11 cellular contexts compared by ENCODE assay signal in genomic region chr7:116671111-116671510, GRCh38. TPM values are rescaled to one million over a fixed set of nuclear protein-coding genes. Genes with fewer than 3 reads are reported as not detected.
A peak's percentile ranks its signal among the peaks of the same experiment; 100 is the strongest.
DNase-seq lines count a peak whose midpoint lies in the region; ATAC-seq, FAIRE-seq and TF ChIP-seq lines count a peak whose summit lies in the region.
"Had no signal": no experiment of that assay in that cellular context is flagged by ENCODE, and none has a peak within 500 bp of the region (broad histone marks: within the 10 kb centered on the region; RNA-seq: fewer than 3 reads in every experiment).

No MANE protein-coding gene starts in this region.

- intact Hi-C loops in sigmoid colon (cut with DNase I) = loop anchor here (2.0 to 10.0 kb wide), 2 partner anchors 140 to 416 kb away; no protein-coding TSS in a partner anchor

- FAIRE-seq in GM12892 (lab: Jason Lieb, UNC) = no peak
- FAIRE-seq: frontal cortex had no signal

- no peak for TF ChIP-seq EP300 in sigmoid colon (IDR thresholded peaks at IDR 0.05)

- TF ChIP-seq POLR2A in sigmoid colon (IDR thresholded peaks at IDR 0.05) (no peak), GM12892 (IDR thresholded peaks at IDR 0.05; ENCODE audit: low read depth, low read length) (no peak)

- H3K27ac Mint-ChIP-seq in WTC11 = no peak overlapping the region
- H3K27ac Mint-ChIP-seq in glutamatergic neuron (ENCODE audit: unreplicated experiment) = no peak overlapping the region
- H3K27ac Mint-ChIP-seq: activated naive CD4-positive, alpha-beta T cell treated with anti-CD3 and anti-CD28 coated beads, Interleukin-2, amount 50 U/mL, for 24 hours had no signal

- WGBS in sigmoid colon, 2 donors = 55 to 81% methylated on average over 7 of the region's 7 CpGs

- H3K4me1 ChIP-seq in sigmoid colon = peaks cover 0 to 26% (median 10%) of the 10 kb centered on the region in 4 donors
- H3K4me1 ChIP-seq in effector memory CD4-positive, alpha-beta T cell (ENCODE audit: control insufficient read depth, insufficient read depth, low read length, poor library complexity, severe bottlenecking) = no peaks in the 10 kb centered on the region

- H3K4me1 Mint-ChIP-seq in WTC11 = peaks cover 28% of the 10 kb centered on the region
- H3K4me1 Mint-ChIP-seq in glutamatergic neuron (ENCODE audit: low read depth, unreplicated experiment) = peaks cover 4% of the 10 kb centered on the region

- POLR2A ChIA-PET in WTC11 (lab: Charles Lee) = no interaction called here

- H3K27me3 Mint-ChIP-seq in WTC11 (ENCODE audit: low read depth) (peaks cover 26% of the 10 kb centered on the region), glutamatergic neuron (ENCODE audit: unreplicated experiment) (peaks cover 7% of the 10 kb centered on the region)

- ATAC-seq in WTC11 (no peak), GM18861 (IDR thresholded peaks at IDR 0.05; ENCODE audit: unreplicated experiment) (no peak)

- DNase-seq in HFF-Myc (ENCODE audit: extremely low read depth, low read depth) = no peak
- no peak for DNase-seq in WTC11 (ENCODE audit: low spot score)
- DNase-seq in glutamatergic neuron = no peak
- no peak for DNase-seq in sigmoid colon
- no peak for DNase-seq in effector memory CD4-positive, alpha-beta T cell
- no peak for DNase-seq in activated effector memory CD4-positive, alpha-beta T cell treated with anti-CD3 and anti-CD28 coated beads, Interleukin-2, amount 50 U/mL, for 16 hours
- no peak for DNase-seq in GM12892 (ENCODE audit: insufficient read length)
- DNase-seq: T1000 had no signal

- H3K4me3 ChIP-seq in HFF-Myc (replicated peaks; ENCODE audit: low read depth, low read length) = peak overlapping the region; percentile 68; the same call in 1 of the 2 replicates
- H3K4me3 ChIP-seq in sigmoid colon = peak overlapping the region in 1 of 4 donors; percentile 67
- H3K4me3 ChIP-seq in effector memory CD4-positive, alpha-beta T cell (ENCODE audit: insufficient read depth, low read depth, low read length, poor library complexity, severe bottlenecking) = no peak overlapping the region

- no peak for TF ChIP-seq CTCF in HFF-Myc (IDR thresholded peaks at IDR 0.05; ENCODE audit: low read depth, low read length, missing control alignments)
- TF ChIP-seq CTCF in WTC11 (IDR thresholded peaks at IDR 0.05) = no peak
- TF ChIP-seq CTCF in glutamatergic neuron (IDR thresholded peaks at IDR 0.05; ENCODE audit: partially characterized antibody, unreplicated experiment) = no peak
- TF ChIP-seq CTCF in sigmoid colon (IDR thresholded peaks at IDR 0.05) = no peak

- H3K27ac ChIP-seq in sigmoid colon = peak overlapping the region in 3 of 4 donors; percentile 80 to 83 (median 83)
- no peak overlapping the region for H3K27ac ChIP-seq in effector memory CD4-positive, alpha-beta T cell (ENCODE audit: insufficient read depth, low read length, poor library complexity, severe bottlenecking)

- H3K4me3 Mint-ChIP-seq in WTC11 (peak overlapping the region; percentile 79), glutamatergic neuron (ENCODE audit: unreplicated experiment) (peak overlapping the region; percentile 82)

- H3K36me3 Mint-ChIP-seq in WTC11 (no peaks in the 10 kb centered on the region), glutamatergic neuron (ENCODE audit: unreplicated experiment) (no peaks in the 10 kb centered on the region)
- H3K36me3 Mint-ChIP-seq: activated naive CD4-positive, alpha-beta T cell treated with anti-CD3 and anti-CD28 coated beads, Interleukin-2, amount 50 U/mL, for 24 hours had no signal

- H3K36me3 ChIP-seq in sigmoid colon = no peaks in the 10 kb centered on the region
- H3K36me3 ChIP-seq in effector memory CD4-positive, alpha-beta T cell (ENCODE audit: control insufficient read depth, insufficient read depth, low read length) = no peaks in the 10 kb centered on the region

- no peaks in the 10 kb centered on the region for H3K27me3 ChIP-seq in sigmoid colon
- H3K27me3 ChIP-seq in effector memory CD4-positive, alpha-beta T cell (replicated peaks; ENCODE audit: control insufficient read depth, insufficient read depth, low read length, poor library complexity, severe bottlenecking) = peaks cover 10% of the 10 kb centered on the region

- no peaks in the 10 kb centered on the region for H3K9me3 ChIP-seq in sigmoid colon
- no peaks in the 10 kb centered on the region for H3K9me3 ChIP-seq in effector memory CD4-positive, alpha-beta T cell (ENCODE audit: control insufficient read depth, low read length)

- CTCF ChIA-PET in WTC11 (lab: Charles Lee) = interaction anchor here (0.7 to 3.0 kb wide), 8 partner anchors 9 to 1387 kb away, joined by 3 to 8 read pairs (median 4); no protein-coding TSS in a partner anchor

- H3K9me3 Mint-ChIP-seq in WTC11 (no peaks in the 10 kb centered on the region), glutamatergic neuron (ENCODE audit: unreplicated experiment) (peaks cover 2% of the 10 kb centered on the region)
- H3K9me3 Mint-ChIP-seq: activated naive CD4-positive, alpha-beta T cell treated with anti-CD3 and anti-CD28 coated beads, Interleukin-2, amount 50 U/mL, for 24 hours had no signal

TF ChIP-seq in WTC11, 78 proteins besides CTCF, POLR2A, EP300 and RAD21:
- TF ChIP-seq ATF2 (CRISPR knock-in tag; IDR thresholded peaks at IDR 0.05; ENCODE audit: borderline replicate concordance, low read depth) (no peak), IRF1 (CRISPR knock-in tag; IDR thresholded peaks at IDR 0.05) (no peak), PREB (CRISPR knock-in tag; IDR thresholded peaks at IDR 0.05; ENCODE audit: borderline replicate concordance) (no peak), TP53 (CRISPR knock-in tag; IDR thresholded peaks at IDR 0.05) (no peak)

RNA-seq across cellular contexts. Expression of gene MET, which starts 0.9 kb away (rescaled TPM):
- 9.4 to 12.8 TPM (median 11.6 TPM) in 3 replicates for total RNA-seq in WTC11 (2021)
- total RNA-seq in glutamatergic neuron (ENCODE audit: unreplicated experiment) = 0.56 TPM
- total RNA-seq in sigmoid colon = 10 to 100 TPM; 15.9 to 21.6 (median 18.6) TPM
- 10 to 100 TPM in 1 of 3 donors, 1 to 10 TPM in 2; 1.2 to 10.5 (median 1.8) TPM for polyA plus RNA-seq in sigmoid colon
- 0.25 TPM for polyA plus RNA-seq in GM12892 (2012; ENCODE audit: missing spikeins)
